Comparison of ENCODE assay signal across 16 cellular contexts in genomic region chr5:43649256-43649655, GRCh38. TPM values are rescaled to one million over a fixed set of nuclear protein-coding genes. Genes with fewer than 3 reads are reported as not detected.
A peak's percentile ranks its signal among the peaks of the same experiment; 100 is the strongest.
DNase-seq lines count a peak whose midpoint lies in the region; TF ChIP-seq lines count a peak whose summit lies in the region.
"Had no signal": no experiment of that assay in that cellular context is flagged by ENCODE, and none has a peak within 500 bp of the region (broad histone marks: within the 10 kb centered on the region; RNA-seq: fewer than 3 reads in every experiment).

No MANE protein-coding gene starts in this region.

- no peak overlapping the region for H4K5ac ChIP-seq in H9 (ENCODE audit: insufficient read length, low read depth, low read length)

- H2BK20ac ChIP-seq in H9 (ENCODE audit: low read depth, low read length, poor library complexity, severe bottlenecking): no peak overlapping the region

- H3K4me3 ChIP-seq in ACC112 (ENCODE audit: low read depth, low read length): no peak overlapping the region
- H3K4me3 ChIP-seq in fibroblast of mammary gland (ENCODE audit: control insufficient read depth, low read depth, low read length): no peak overlapping the region
- H3K4me3 ChIP-seq: body of pancreas had no signal

- DNase-seq in NCI-H226 (peak; percentile 44), fibroblast of mammary gland (ENCODE audit: low read depth) (peak; percentile 92), H9 (no peak), hippocampal formation (lab: John Stamatoyannopoulos, UW) (no peak), NCI-H2081 treated with DMSO at 0.1 percent for 48 hours (lab: John Stamatoyannopoulos, UW) (no peak), NCI-H524 (lab: John Stamatoyannopoulos, UW) (no peak)
- DNase-seq: activated CD8-positive, alpha-beta T cell treated with anti-CD3 and anti-CD28 coated beads for 36 hours; activated effector memory CD4-positive, alpha-beta T cell treated with Interleukin-2 at 50 U/mL for 16 hours; body of pancreas; Caco-2; effector CD4-positive, alpha-beta T cell; islet precursor cell; NCI-H2107; stimulated activated CD4-positive, alpha-beta T cell treated with anti-CD3 and anti-CD28 coated beads, Interleukin-4, amount 100 ng/mL, for 1 hour had no signal

- H3T11ph ChIP-seq in H9 (ENCODE audit: low read length): no peak overlapping the region

- no peak overlapping the region for H3K56ac ChIP-seq in H9 (ENCODE audit: insufficient read length, low read depth, low read length)

- H3K4me3 Mint-ChIP-seq in nephron: no peak overlapping the region
- no peak overlapping the region for H3K4me3 Mint-ChIP-seq in H9
- H3K4me3 Mint-ChIP-seq: activated CD8-positive, alpha-beta T cell treated with anti-CD3 and anti-CD28 coated beads for 36 hours had no signal

- no peak overlapping the region for H3K4me2 ChIP-seq in H9 (ENCODE audit: insufficient read depth, insufficient read length, low read length)

- H2AFZ ChIP-seq in ACC112 (ENCODE audit: low read length, unreplicated experiment) (no peak overlapping the region), H9 (ENCODE audit: low read length) (no peak overlapping the region)

- H3K4ac ChIP-seq in H9 (ENCODE audit: low read depth, low read length): no peak overlapping the region

- H3K9me3 ChIP-seq in H9 (ENCODE audit: control insufficient read depth, low read depth, low read length): no peaks in the 10 kb centered on the region
- H3K9me3 ChIP-seq: body of pancreas, Caco-2 had no signal

- H3K27me3 Mint-ChIP-seq in nephron (ENCODE audit: low read depth) (no peaks in the 10 kb centered on the region), H9 (ENCODE audit: low read depth) (no peaks in the 10 kb centered on the region)
- H3K27me3 Mint-ChIP-seq: activated CD8-positive, alpha-beta T cell treated with anti-CD3 and anti-CD28 coated beads for 36 hours had no signal

- no peak overlapping the region for H2BK15ac ChIP-seq in H9 (ENCODE audit: low read depth, low read length)

- H3K4me1 ChIP-seq in ACC112 (ENCODE audit: control insufficient read depth, insufficient read depth, low read length, unreplicated experiment) (peaks cover 26% of the 10 kb centered on the region), H9 (ENCODE audit: insufficient read depth, low read length) (no peaks in the 10 kb centered on the region)
- H3K4me1 ChIP-seq: body of pancreas, Caco-2 had no signal

- peak overlapping the region; percentile 31 to 80 (median 68) for H3K27ac Mint-ChIP-seq in nephron
- peak overlapping the region in 1 of 3 experiments; percentile 76; a peak in 1 of 7 replicates for H3K27ac Mint-ChIP-seq in H9
- H3K27ac Mint-ChIP-seq: activated CD8-positive, alpha-beta T cell treated with anti-CD3 and anti-CD28 coated beads for 36 hours had no signal

- H4K20me1 ChIP-seq in H9 (ENCODE audit: control insufficient read depth, insufficient read depth, insufficient read length): no peaks in the 10 kb centered on the region

- H3K23ac ChIP-seq in H9 (ENCODE audit: insufficient read length, low read depth, low read length): no peak overlapping the region

- H3K79me2 ChIP-seq in ACC112 (ENCODE audit: control insufficient read depth, insufficient read depth, low read length, unreplicated experiment) (no peaks in the 10 kb centered on the region), H9 (ENCODE audit: insufficient read depth, low read length) (no peaks in the 10 kb centered on the region)

- H3K9ac ChIP-seq in H9 (ENCODE audit: extremely low read depth, insufficient read length, low read length): no peak overlapping the region

- TF ChIP-seq CTCF in fibroblast of mammary gland (conservative IDR thresholded peaks at IDR 0.05; ENCODE audit: control insufficient read depth, insufficient read depth, low read depth, low read length): no peak
- no peak for TF ChIP-seq CTCF in nephron (IDR thresholded peaks at IDR 0.05; ENCODE audit: unreplicated experiment in 3 of 3)
- TF ChIP-seq CTCF in H9 (conservative IDR thresholded peaks at IDR 0.05): no peak

- H3K27me3 ChIP-seq in ACC112 (ENCODE audit: insufficient read depth, low read length): no peaks in the 10 kb centered on the region
- no peaks in the 10 kb centered on the region for H3K27me3 ChIP-seq in H9 (ENCODE audit: insufficient read depth, low read length)
- H3K27me3 ChIP-seq: body of pancreas had no signal

- no peaks in the 10 kb centered on the region for H3K9me3 Mint-ChIP-seq in nephron
- H3K9me3 Mint-ChIP-seq in H9: no peaks in the 10 kb centered on the region
- H3K9me3 Mint-ChIP-seq: activated CD8-positive, alpha-beta T cell treated with anti-CD3 and anti-CD28 coated beads for 36 hours had no signal

- H2BK5ac ChIP-seq in H9 (ENCODE audit: insufficient read length, low read length): no peak overlapping the region

- H3K18ac ChIP-seq in H9 (ENCODE audit: insufficient read length, low read depth, low read length): no peak overlapping the region

- no peaks in the 10 kb centered on the region for H3K23me2 ChIP-seq in H9 (ENCODE audit: insufficient read length, low read depth, low read length, poor library complexity, severe bottlenecking)

- WGBS in H9 (ENCODE audit: extremely low coverage, insufficient read length, low lambda C conversion rate): no CpG with 5 or more reads among the region's 2 CpGs

- H4K8ac ChIP-seq in H9 (replicated peaks; ENCODE audit: insufficient read length, low read depth, low read length): no peak overlapping the region

- no peak overlapping the region for H2AK5ac ChIP-seq in H9 (ENCODE audit: insufficient read length, low read length)

- no peak overlapping the region for H4K91ac ChIP-seq in H9 (ENCODE audit: insufficient read length, low read depth, low read length)

- H2BK120ac ChIP-seq in H9 (ENCODE audit: low read depth, low read length, poor library complexity, severe bottlenecking): no peak overlapping the region

- H3K27ac ChIP-seq in ACC112 (ENCODE audit: low read depth, low read length) (peak overlapping the region; percentile 86), H9 (ENCODE audit: insufficient read length, low read depth, low read length) (no peak overlapping the region)
- H3K27ac ChIP-seq: body of pancreas had no signal

- no peak overlapping the region for H2BK12ac ChIP-seq in H9 (ENCODE audit: insufficient read length, low read depth, low read length)

- no peaks in the 10 kb centered on the region for H3K79me1 ChIP-seq in H9 (ENCODE audit: insufficient read depth, low read depth, low read length, poor library complexity, severe bottlenecking)

- peaks cover 26% of the 10 kb centered on the region for H3K36me3 ChIP-seq in ACC112 (ENCODE audit: insufficient read depth, low read length)

- H3K36me3 Mint-ChIP-seq in nephron (ENCODE audit: low read depth) (peaks cover 51% of the 10 kb centered on the region), H9 (ENCODE audit: insufficient read depth in 1 of 3, low read depth in 3 of 3) (peaks cover 0 to 13% (median 0%) of the 10 kb centered on the region in 3 experiments; a peak in 3 of 7 replicates)

- no peak overlapping the region for H3K14ac ChIP-seq in H9 (ENCODE audit: insufficient read depth, low read length)

- H3K4me1 Mint-ChIP-seq in nephron: peaks cover 6% of the 10 kb centered on the region
- no peaks in the 10 kb centered on the region for H3K4me1 Mint-ChIP-seq in H9

RNA-seq across cellular contexts. Expression of gene NNT, which starts 46.3 kb away (rescaled TPM):
- 25.2 and 27.6 TPM in 2 replicates for total RNA-seq in H9 (2021)

Comparison
In these comparisons a context has a peak if more than half of its experiments do, and no peak if none do; other contexts are left out.
1. DNase-seq: peak in NCI-H226 (single experiment) and fibroblast of mammary gland (single experiment); none in H9 (single experiment), hippocampal formation (0 of 2), NCI-H2081 treated with DMSO at 0.1 percent for 48 hours (single experiment) and NCI-H524 (0 of 2).